ENCODE assay signal across 10 cellular contexts in the genomic region with DNA sequence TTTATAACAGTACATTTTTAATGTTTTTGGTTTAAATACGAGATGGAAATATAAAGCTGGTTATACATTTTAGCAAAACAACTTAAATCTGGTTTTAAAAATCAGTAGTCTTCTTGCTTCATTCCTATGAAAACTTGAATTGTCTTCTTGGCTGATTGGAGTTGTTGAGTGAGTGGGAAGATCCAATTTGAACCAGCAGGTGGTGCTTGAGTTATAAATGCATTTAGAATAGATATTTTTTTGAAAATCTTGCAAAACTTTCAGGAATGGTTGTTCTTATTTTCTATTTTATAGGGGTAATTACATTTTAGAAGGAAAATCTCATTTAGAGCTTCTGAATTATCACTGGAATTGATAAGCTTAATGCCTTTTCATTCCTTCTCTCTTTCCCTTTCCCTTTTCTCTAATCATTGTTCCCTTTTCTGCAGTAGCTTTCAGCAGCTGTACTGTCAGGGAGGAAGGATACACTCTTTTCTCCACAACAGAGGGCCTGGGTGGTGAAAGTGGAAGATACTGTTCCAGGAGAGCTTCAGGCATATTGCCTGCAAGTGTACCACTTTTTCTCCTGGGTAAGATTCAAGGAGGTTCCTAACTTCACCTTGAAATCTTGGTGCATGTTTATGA.
DNase-seq lines count a peak whose midpoint lies in the region; ATAC-seq, FAIRE-seq and TF ChIP-seq lines count a peak whose summit lies in the region.
"Had no signal": no experiment of that assay in that cellular context is flagged by ENCODE, and none has a peak within 500 bp of the region (broad histone marks: within the 10 kb centered on the region; RNA-seq: fewer than 3 reads in every experiment).

No MANE protein-coding gene starts in this region.

- H3K4me3 ChIP-seq in heart right ventricle: no peak overlapping the region
- no peak overlapping the region for H3K4me3 ChIP-seq in fibroblast of villous mesenchyme (ENCODE audit: low read depth, low read length)

- ATAC-seq in heart right ventricle (no peak), left ventricle myocardium superior (no peak), HG03159 (IDR thresholded peaks at IDR 0.05; ENCODE audit: unreplicated experiment) (no peak), GM21619 (IDR thresholded peaks at IDR 0.05; ENCODE audit: unreplicated experiment) (no peak)
- ATAC-seq: activated naive CD4-positive, alpha-beta T cell treated with anti-CD3 and anti-CD28 coated beads, Interleukin-2, amount 50 U/mL, for 72 hours; right cardiac atrium had no signal

- no peaks in the 10 kb centered on the region for H3K27me3 Mint-ChIP-seq in activated T-helper 1 cell treated with anti-CD3 and anti-CD28 coated beads, Interleukin-12 subunit alpha, Interleukin-12 subunit beta, Interleukin-2, Interleukin-4 antibody, amounts not matched to agents 30 ng/mL and 10 ng/mL and 1 ng/mL, durations not matched to agents 14 hours and 24 hours and 36 hours (ENCODE audit: insufficient read depth)

- no peaks in the 10 kb centered on the region for H3K4me1 Mint-ChIP-seq in activated T-helper 1 cell treated with anti-CD3 and anti-CD28 coated beads, Interleukin-12 subunit alpha, Interleukin-12 subunit beta, Interleukin-2, Interleukin-4 antibody, amounts not matched to agents 30 ng/mL and 10 ng/mL and 1 ng/mL, durations not matched to agents 14 hours and 24 hours and 36 hours (ENCODE audit: low read depth)

- no peak for DNase-seq in heart right ventricle
- DNase-seq in left ventricle myocardium superior: no peak
- DNase-seq in RCC 7860 (ENCODE audit: low spot score): no peak
- DNase-seq in fibroblast of villous mesenchyme (ENCODE audit: low read depth): peak; percentile 42
- DNase-seq in activated T-helper 1 cell treated with anti-CD3 and anti-CD28 coated beads, Interleukin-12 subunit alpha, Interleukin-12 subunit beta, Interleukin-2, Interleukin-4 antibody, amounts not matched to agents 30 ng/mL and 10 ng/mL and 1 ng/mL, durations not matched to agents 14 hours and 24 hours and 36 hours (ENCODE audit: low spot score): no peak
- no peak for DNase-seq in activated CD4-positive, alpha-beta T cell treated with anti-CD3 and anti-CD28 coated beads for 48 hours
- DNase-seq: right cardiac atrium had no signal

- H3K36me3 ChIP-seq in heart right ventricle: no peaks in the 10 kb centered on the region

- H3K9me3 Mint-ChIP-seq in activated T-helper 1 cell treated with anti-CD3 and anti-CD28 coated beads, Interleukin-12 subunit alpha, Interleukin-12 subunit beta, Interleukin-2, Interleukin-4 antibody, amounts not matched to agents 30 ng/mL and 10 ng/mL and 1 ng/mL, durations not matched to agents 14 hours and 24 hours and 36 hours: no peaks in the 10 kb centered on the region

- no peaks in the 10 kb centered on the region for H3K4me1 ChIP-seq in heart right ventricle

- H3K27ac Mint-ChIP-seq in activated T-helper 1 cell treated with anti-CD3 and anti-CD28 coated beads, Interleukin-12 subunit alpha, Interleukin-12 subunit beta, Interleukin-2, Interleukin-4 antibody, amounts not matched to agents 30 ng/mL and 10 ng/mL and 1 ng/mL, durations not matched to agents 14 hours and 24 hours and 36 hours: no peak overlapping the region
- H3K27ac Mint-ChIP-seq: activated naive CD4-positive, alpha-beta T cell treated with anti-CD3 and anti-CD28 coated beads, Interleukin-2, amount 50 U/mL, for 72 hours had no signal

- H3K36me3 Mint-ChIP-seq in activated T-helper 1 cell treated with anti-CD3 and anti-CD28 coated beads, Interleukin-12 subunit alpha, Interleukin-12 subunit beta, Interleukin-2, Interleukin-4 antibody, amounts not matched to agents 30 ng/mL and 10 ng/mL and 1 ng/mL, durations not matched to agents 14 hours and 24 hours and 36 hours (ENCODE audit: low read depth): no peaks in the 10 kb centered on the region
- H3K36me3 Mint-ChIP-seq: activated naive CD4-positive, alpha-beta T cell treated with anti-CD3 and anti-CD28 coated beads, Interleukin-2, amount 50 U/mL, for 72 hours had no signal

- no peaks in the 10 kb centered on the region for H3K27me3 ChIP-seq in heart right ventricle

- TF ChIP-seq CTCF in heart right ventricle (IDR thresholded peaks at IDR 0.05): peak in 8 of 9 donors; percentile 27 to 59 (median 45)
- peak; percentile 50 for TF ChIP-seq CTCF in fibroblast of villous mesenchyme (IDR thresholded peaks at IDR 0.05; ENCODE audit: insufficient read depth, low read depth, low read length)

- H3K9me3 ChIP-seq in heart right ventricle: no peaks in the 10 kb centered on the region

- intact Hi-C loops in heart right ventricle (cut with DNase I): no loop called here
- intact Hi-C loops in left ventricle myocardium superior (cut with micrococcal nuclease): no loop called here
- intact Hi-C loops in activated T-helper 1 cell treated with anti-CD3 and anti-CD28 coated beads, Interleukin-12 subunit alpha, Interleukin-12 subunit beta, Interleukin-2, Interleukin-4 antibody, amounts not matched to agents 30 ng/mL and 10 ng/mL and 1 ng/mL, durations not matched to agents 14 hours and 24 hours and 36 hours (cut with micrococcal nuclease): no loop called here

- H3K4me3 Mint-ChIP-seq in activated T-helper 1 cell treated with anti-CD3 and anti-CD28 coated beads, Interleukin-12 subunit alpha, Interleukin-12 subunit beta, Interleukin-2, Interleukin-4 antibody, amounts not matched to agents 30 ng/mL and 10 ng/mL and 1 ng/mL, durations not matched to agents 14 hours and 24 hours and 36 hours: no peak overlapping the region

- peak; percentile 57 for FAIRE-seq in RCC 7860 (lab: Jason Lieb, UNC)

- H3K27ac ChIP-seq in heart right ventricle: no peak overlapping the region

- 63 to 73% methylated on average over 1 of the region's 1 CpG for WGBS in heart right ventricle, 2 donors
